15 cellular contexts compared by ENCODE assay signal in genomic region chr10:78861456-78862327, GRCh38.
DNase-seq lines count a peak whose midpoint lies in the region; ATAC-seq and TF ChIP-seq lines count a peak whose summit lies in the region.
"Had no signal": no experiment of that assay in that cellular context is flagged by ENCODE, and none has a peak within 500 bp of the region (broad histone marks: within the 10 kb centered on the region; RNA-seq: fewer than 3 reads in every experiment).

No MANE protein-coding gene starts in this region.

- H3K27me3 ChIP-seq in H7 (ENCODE audit: control insufficient read depth, insufficient read depth, low read length): no peaks in the 10 kb centered on the region; the same call in 1 of the 2 replicates
- H3K27me3 ChIP-seq in RWPE2 (ENCODE audit: insufficient read depth, poor library complexity, severe bottlenecking): no peaks in the 10 kb centered on the region
- H3K27me3 ChIP-seq: BLaER1 treated with 17β-estradiol and CSF1 and Interleukin-3, amounts not matched to agents 10 nM and 100 nM; SJCRH30 had no signal

- H3K36me3 ChIP-seq in H7 (replicated peaks; ENCODE audit: control insufficient read depth, insufficient read depth, low read length) (no peaks in the 10 kb centered on the region), RWPE2 (ENCODE audit: low read depth) (no peaks in the 10 kb centered on the region)
- H3K36me3 ChIP-seq: BLaER1 treated with 17β-estradiol and CSF1 and Interleukin-3, amounts not matched to agents 10 nM and 100 nM; SJCRH30 had no signal

- POLR2A ChIA-PET in activated CD4-positive, alpha-beta T cell treated with anti-CD3 and anti-CD28 coated beads, Interleukin-2, amount 10 ng/mL, durations not matched to agents 7 days and 5 days (lab: Charles Lee): no interaction called here

- ATAC-seq in RWPE2 (ENCODE audit: low read depth): peak; percentile 11; the same call in 1 of the 3 replicates
- ATAC-seq in HG03571 (IDR thresholded peaks at IDR 0.05; ENCODE audit: unreplicated experiment): no peak
- ATAC-seq: left lobe of liver had no signal

- H3K27ac Mint-ChIP-seq in activated CD4-positive, alpha-beta T cell treated with anti-CD3 and anti-CD28 coated beads, Interleukin-2, amount 10 ng/mL, durations not matched to agents 7 days and 5 days: no peak overlapping the region
- H3K27ac Mint-ChIP-seq: activated T-helper 2 cell treated with anti-CD3 and anti-CD28 coated beads, Interferon-gamma antibody, Interleukin-2, Interleukin-4, amounts not matched to agents 10 μg/mL and 5 μg/mL and 100 μg/mL, durations not matched to agents 14 hours and 24 hours and 36 hours had no signal

- no peaks in the 10 kb centered on the region for H3K36me3 Mint-ChIP-seq in activated CD4-positive, alpha-beta T cell treated with anti-CD3 and anti-CD28 coated beads, Interleukin-2, amount 10 ng/mL, durations not matched to agents 7 days and 5 days (ENCODE audit: low read depth)

- CTCF ChIA-PET in activated CD4-positive, alpha-beta T cell treated with anti-CD3 and anti-CD28 coated beads, Interleukin-2, amount 10 ng/mL, durations not matched to agents 7 days and 5 days (lab: Charles Lee): interaction anchor here (0.6 kb wide), 1 partner anchor 34 kb away, joined by 6 read pairs; no protein-coding TSS in a partner anchor

- in situ Hi-C loops in GM13976 (cut with MboI; ENCODE audit: low sequenced_read_pairs, unreplicated experiment): no loop called here

- peaks cover 11% of the 10 kb centered on the region for H3K4me1 ChIP-seq in RWPE2 (ENCODE audit: insufficient read depth, poor library complexity, severe bottlenecking)
- H3K4me1 ChIP-seq: BLaER1 treated with 17β-estradiol and CSF1 and Interleukin-3, amounts not matched to agents 10 nM and 100 nM; SJCRH30 had no signal

- no peaks in the 10 kb centered on the region for H3K4me1 Mint-ChIP-seq in activated CD4-positive, alpha-beta T cell treated with anti-CD3 and anti-CD28 coated beads, Interleukin-2, amount 10 ng/mL, durations not matched to agents 7 days and 5 days

- peak overlapping the region; percentile 3 for H3K27ac ChIP-seq in RWPE2 (ENCODE audit: poor library complexity, severe bottlenecking)
- H3K27ac ChIP-seq: BLaER1 treated with 17β-estradiol and CSF1 and Interleukin-3, amounts not matched to agents 10 nM and 100 nM; SJCRH30 had no signal

- H3K9me3 Mint-ChIP-seq in activated CD4-positive, alpha-beta T cell treated with anti-CD3 and anti-CD28 coated beads, Interleukin-2, amount 10 ng/mL, durations not matched to agents 7 days and 5 days: no peaks in the 10 kb centered on the region
- H3K9me3 Mint-ChIP-seq: activated T-helper 2 cell treated with anti-CD3 and anti-CD28 coated beads, Interferon-gamma antibody, Interleukin-2, Interleukin-4, amounts not matched to agents 10 μg/mL and 5 μg/mL and 100 μg/mL, durations not matched to agents 14 hours and 24 hours and 36 hours had no signal

- TF ChIP-seq CTCF in RWPE2 (IDR thresholded peaks at IDR 0.05; ENCODE audit: poor library complexity, severe bottlenecking) (no peak), GM13976 (IDR thresholded peaks at IDR 0.05; ENCODE audit: borderline replicate concordance, control extremely low read depth, extremely low read depth, insufficient read depth, missing control alignments) (no peak)

- peak; percentile 15 for DNase-seq in H7
- peak; percentile 20 for DNase-seq in NCI-H128 (lab: John Stamatoyannopoulos, UW; ENCODE audit: unreplicated experiment)
- no peak for DNase-seq in RWPE2 (ENCODE audit: low spot score)
- DNase-seq in mucosa of gallbladder (ENCODE audit: low spot score): peak; percentile 9
- DNase-seq in GM13976 (ENCODE audit: low spot score): no peak
- no peak for DNase-seq in NOMO-1 treated with dmso at 0.1 percent for 144 hours (lab: John Stamatoyannopoulos, UW; ENCODE audit: unreplicated experiment)
- DNase-seq in activated CD4-positive, alpha-beta T cell treated with anti-CD3 and anti-CD28 coated beads, Interleukin-2, amount 10 ng/mL, durations not matched to agents 7 days and 5 days: no peak
- DNase-seq: activated CD4-positive, alpha-beta T cell treated with anti-CD3 and anti-CD28 coated beads, Interleukin-2, amount 50 U/mL, for 4 hours; amniotic stem cell; NCI-H1436 had no signal

- H3K27me3 Mint-ChIP-seq in activated CD4-positive, alpha-beta T cell treated with anti-CD3 and anti-CD28 coated beads, Interleukin-2, amount 10 ng/mL, durations not matched to agents 7 days and 5 days: no peaks in the 10 kb centered on the region

- H3K9me3 ChIP-seq in RWPE2 (ENCODE audit: severe bottlenecking): peaks cover 2% of the 10 kb centered on the region
- H3K9me3 ChIP-seq: BLaER1 treated with 17β-estradiol and CSF1 and Interleukin-3, amounts not matched to agents 10 nM and 100 nM; SJCRH30 had no signal

- no peak overlapping the region for H3K4me3 Mint-ChIP-seq in activated CD4-positive, alpha-beta T cell treated with anti-CD3 and anti-CD28 coated beads, Interleukin-2, amount 10 ng/mL, durations not matched to agents 7 days and 5 days

- H3K4me3 ChIP-seq in H7 (ENCODE audit: insufficient read depth, low read depth, low read length): no peak overlapping the region
- no peak overlapping the region for H3K4me3 ChIP-seq in RWPE2 (ENCODE audit: severe bottlenecking)
- H3K4me3 ChIP-seq: BLaER1 treated with 17β-estradiol and CSF1 and Interleukin-3, amounts not matched to agents 10 nM and 100 nM; SJCRH30 had no signal

Comparison
In these comparisons a context has a peak if more than half of its experiments do, and no peak if none do; other contexts are left out.
1. DNase-seq: peak in H7 (single experiment), NCI-H128 (single experiment) and mucosa of gallbladder (single experiment); none in RWPE2 (single experiment), GM13976 (single experiment), NOMO-1 treated with dmso at 0.1 percent for 144 hours (single experiment) and activated CD4-positive, alpha-beta T cell treated with anti-CD3 and anti-CD28 coated beads, Interleukin-2, amount 10 ng/mL, durations not matched to agents 7 days and 5 days (single experiment).